20 cellular contexts compared by ENCODE assay signal in genomic region chr2:197011033-197011432, GRCh38.
DNase-seq lines count a peak whose midpoint lies in the region; ATAC-seq and TF ChIP-seq lines count a peak whose summit lies in the region.
"Had no signal": no experiment of that assay in that cellular context is flagged by ENCODE, and none has a peak within 500 bp of the region (broad histone marks: within the 10 kb centered on the region; RNA-seq: fewer than 3 reads in every experiment).

No MANE protein-coding gene starts in this region.

- H3K27ac ChIP-seq in CD8-positive, alpha-beta T cell (ENCODE audit: low read depth, low read length): no peak overlapping the region
- H3K27ac ChIP-seq in OCI-LY7 (ENCODE audit: low read depth, low read length, poor library complexity, severe bottlenecking): no peak overlapping the region
- peak overlapping the region; percentile 95 for H3K27ac ChIP-seq in endodermal cell (ENCODE audit: low read depth, low read length)
- H3K27ac ChIP-seq: heart left ventricle had no signal

- no peak for ATAC-seq in CD8-positive, alpha-beta T cell
- ATAC-seq in GM19455 (IDR thresholded peaks at IDR 0.05; ENCODE audit: unreplicated experiment): no peak
- ATAC-seq: heart left ventricle; stimulated activated memory B cell treated with anti-CD40 and anti-IgM and Interleukin-4, amounts not matched to agents 10 μg/mL and 1 μg/mL and 100 μg/mL, for 72 hours had no signal

- intact Hi-C loops in CD8-positive, alpha-beta T cell (cut with DNase I, micrococcal nuclease): loop anchor here (5.0 to 10.0 kb wide), 2 partner anchors 764 to 766 kb away; no protein-coding TSS in a partner anchor
- intact Hi-C loops in OCI-LY7 (cut with micrococcal nuclease; ENCODE audit: unreplicated experiment): loop anchor here (5.0 kb wide), 1 partner anchor 101 kb away; no protein-coding TSS in a partner anchor

- H3K27me3 ChIP-seq in CD8-positive, alpha-beta T cell (ENCODE audit: insufficient read depth, low read length): no peaks in the 10 kb centered on the region
- no peaks in the 10 kb centered on the region for H3K27me3 ChIP-seq in endodermal cell (ENCODE audit: control insufficient read depth, insufficient read depth, low read length, poor library complexity, severe bottlenecking)
- H3K27me3 ChIP-seq: heart left ventricle had no signal

- no peak overlapping the region for H3K4me3 ChIP-seq in CD8-positive, alpha-beta T cell (ENCODE audit: low read depth, low read length)
- no peak overlapping the region for H3K4me3 ChIP-seq in OCI-LY7 (ENCODE audit: low read depth, low read length, poor library complexity, severe bottlenecking)
- no peak overlapping the region for H3K4me3 ChIP-seq in endodermal cell (ENCODE audit: low read length)
- H3K4me3 ChIP-seq: heart left ventricle had no signal

- H3K4me2 ChIP-seq in OCI-LY7 (ENCODE audit: low read length): no peak overlapping the region

- CTCF ChIA-PET in CD8-positive, alpha-beta T cell (lab: Charles Lee): interaction anchor here (0.6 to 3.1 kb wide), 11 partner anchors 8 to 367 kb away, joined by 3 to 11 read pairs (median 3); no protein-coding TSS in a partner anchor
- CTCF ChIA-PET in OCI-LY7 (lab: Charles Lee; ENCODE audit: unreplicated experiment): interaction anchor here (1.6 kb wide), 1 partner anchor 8 kb away, joined by 5 read pairs; no protein-coding TSS in a partner anchor

- H3K27ac Mint-ChIP-seq in CD8-positive, alpha-beta T cell: peak overlapping the region; percentile 56
- no peak overlapping the region for H3K27ac Mint-ChIP-seq in endodermal cell
- H3K27ac Mint-ChIP-seq: T-helper 2 cell treated with Interferon-gamma antibody and Interleukin-4, amounts not matched to agents 5 μg/mL and 100 μg/mL, for 36 hours had no signal

- peak; percentile 1 for DNase-seq in NOMO-1 treated with DMSO at 0.1 percent for 48 hours (lab: John Stamatoyannopoulos, UW; ENCODE audit: unreplicated experiment)
- no peak for DNase-seq in NOMO-1 treated with dmso at 0.1 percent for 144 hours (lab: John Stamatoyannopoulos, UW; ENCODE audit: unreplicated experiment)
- no peak for DNase-seq in CD8-positive, alpha-beta T cell
- peak; percentile 19 for DNase-seq in OCI-LY7 (ENCODE audit: low spot score)
- DNase-seq in endodermal cell: no peak
- no peak for DNase-seq in LoVo (ENCODE audit: low spot score)
- no peak for DNase-seq in ACHN
- DNase-seq: activated CD4-positive, CD25-positive, alpha-beta regulatory T cell; activated T-cell treated with anti-CD3 and anti-CD28 coated beads, Interleukin-2, amount 50 U/mL, for 4 hours; AML-193; DMS53; effector CD4-positive, alpha-beta T cell; GF-D8; GOT3; heart left ventricle; left cardiac atrium; NCI-H1436 had no signal

- H3K27me3 Mint-ChIP-seq in CD8-positive, alpha-beta T cell (ENCODE audit: low read depth): no peaks in the 10 kb centered on the region
- peaks cover 4% of the 10 kb centered on the region for H3K27me3 Mint-ChIP-seq in endodermal cell (ENCODE audit: insufficient read depth)
- H3K27me3 Mint-ChIP-seq: stimulated activated memory B cell treated with anti-CD40 and anti-IgM and Interleukin-4, amounts not matched to agents 10 μg/mL and 1 μg/mL and 100 μg/mL, for 72 hours had no signal

- no peak for TF ChIP-seq CTCF in CD8-positive, alpha-beta T cell (IDR thresholded peaks at IDR 0.05)
- no peak for TF ChIP-seq CTCF in OCI-LY7 (conservative IDR thresholded peaks at IDR 0.05; ENCODE audit: low read length)
- no peak for TF ChIP-seq CTCF in endodermal cell (conservative IDR thresholded peaks at IDR 0.05)

- H3K36me3 ChIP-seq in CD8-positive, alpha-beta T cell (ENCODE audit: insufficient read depth, low read length): peaks cover 55% of the 10 kb centered on the region
- peaks cover 15% of the 10 kb centered on the region; the same call in 1 of the 2 replicates for H3K36me3 ChIP-seq in OCI-LY7 (ENCODE audit: insufficient read depth, low read length)
- no peaks in the 10 kb centered on the region for H3K36me3 ChIP-seq in endodermal cell (ENCODE audit: control insufficient read depth, insufficient read depth, low read length)

- H3K36me3 Mint-ChIP-seq in CD8-positive, alpha-beta T cell: peaks cover 89% of the 10 kb centered on the region
- no peaks in the 10 kb centered on the region for H3K36me3 Mint-ChIP-seq in endodermal cell (ENCODE audit: low read depth)

- H3K4me1 ChIP-seq in CD8-positive, alpha-beta T cell (ENCODE audit: insufficient read depth, low read length): no peaks in the 10 kb centered on the region
- peaks cover 5% of the 10 kb centered on the region for H3K4me1 ChIP-seq in OCI-LY7 (ENCODE audit: insufficient read depth, low read length, poor library complexity, severe bottlenecking)
- H3K4me1 ChIP-seq in endodermal cell (ENCODE audit: control insufficient read depth, insufficient read depth, low read length): peaks cover 15% of the 10 kb centered on the region

- no peak overlapping the region for H2AFZ ChIP-seq in OCI-LY7 (ENCODE audit: low read length)

- H3K9me3 Mint-ChIP-seq in CD8-positive, alpha-beta T cell: no peaks in the 10 kb centered on the region
- no peaks in the 10 kb centered on the region for H3K9me3 Mint-ChIP-seq in endodermal cell
- H3K9me3 Mint-ChIP-seq: activated T-cell treated with anti-CD3 and anti-CD28 coated beads, Interleukin-2, amount 50 U/mL, for 4 hours; stimulated activated memory B cell treated with anti-CD40 and anti-IgM and Interleukin-4, amounts not matched to agents 10 μg/mL and 1 μg/mL and 100 μg/mL, for 72 hours; T-helper 2 cell treated with Interferon-gamma antibody and Interleukin-4, amounts not matched to agents 5 μg/mL and 100 μg/mL, for 36 hours had no signal

- no peaks in the 10 kb centered on the region for H4K20me1 ChIP-seq in OCI-LY7 (ENCODE audit: insufficient read depth, low read length)

- H3K9ac ChIP-seq in endodermal cell (ENCODE audit: extremely low read depth, low read length, poor library complexity, severe bottlenecking): no peak overlapping the region

- no peaks in the 10 kb centered on the region for H3K79me2 ChIP-seq in OCI-LY7 (ENCODE audit: insufficient read depth, low read depth, low read length)

- H3K4me3 Mint-ChIP-seq in CD8-positive, alpha-beta T cell: no peak overlapping the region
- no peak overlapping the region for H3K4me3 Mint-ChIP-seq in endodermal cell
- H3K4me3 Mint-ChIP-seq: activated T-cell treated with anti-CD3 and anti-CD28 coated beads, Interleukin-2, amount 50 U/mL, for 4 hours; stimulated activated memory B cell treated with anti-CD40 and anti-IgM and Interleukin-4, amounts not matched to agents 10 μg/mL and 1 μg/mL and 100 μg/mL, for 72 hours; T-helper 2 cell treated with Interferon-gamma antibody and Interleukin-4, amounts not matched to agents 5 μg/mL and 100 μg/mL, for 36 hours had no signal

- BruUV-seq in OCI-LY7 (replicated peaks; lab: Mats Ljungman, UMichigan): no TSS peak

- in situ Hi-C loops in ACHN (cut with HindIII; ENCODE audit: low pct_ligation_motif_present, low pct_unique_long_range_greater_than_20kb, low sequenced_read_pairs): no loop called here

- no peaks in the 10 kb centered on the region for H3K9me2 ChIP-seq in OCI-LY7 (ENCODE audit: insufficient read depth, low read length)

- H3K9me3 ChIP-seq in CD8-positive, alpha-beta T cell (ENCODE audit: low read length): no peaks in the 10 kb centered on the region
- H3K9me3 ChIP-seq in OCI-LY7 (ENCODE audit: low read length) (no peaks in the 10 kb centered on the region), endodermal cell (ENCODE audit: control insufficient read depth, low read length) (no peaks in the 10 kb centered on the region)
- H3K9me3 ChIP-seq: heart left ventricle had no signal

- POLR2A ChIA-PET in CD8-positive, alpha-beta T cell (lab: Charles Lee): no interaction called here
- POLR2A ChIA-PET in OCI-LY7 (lab: Charles Lee): interaction anchor here (0.6 to 1.5 kb wide), 4 partner anchors 8 to 711 kb away, joined by 3 to 4 read pairs (median 4); no protein-coding TSS in a partner anchor

- WGBS in endodermal cell (ENCODE audit: insufficient coverage in 1 of 2, insufficient read length in 1 of 2), 2 experiments: 67 to 95% methylated on average over 2 of the region's 2 CpGs

- H3K4me1 Mint-ChIP-seq in CD8-positive, alpha-beta T cell (ENCODE audit: low read depth): peaks cover 6% of the 10 kb centered on the region
- peaks cover 45% of the 10 kb centered on the region for H3K4me1 Mint-ChIP-seq in endodermal cell

Comparison
In these comparisons a context has a peak if more than half of its experiments do, and no peak if none do; other contexts are left out.
1. DNase-seq: peak in NOMO-1 treated with DMSO at 0.1 percent for 48 hours (single experiment) and OCI-LY7 (single experiment); none in NOMO-1 treated with dmso at 0.1 percent for 144 hours (single experiment), CD8-positive, alpha-beta T cell (0 of 7), endodermal cell (single experiment), LoVo (single experiment) and ACHN (single experiment).